1 cellular context compared by ENCODE assay signal in the genomic region with DNA sequence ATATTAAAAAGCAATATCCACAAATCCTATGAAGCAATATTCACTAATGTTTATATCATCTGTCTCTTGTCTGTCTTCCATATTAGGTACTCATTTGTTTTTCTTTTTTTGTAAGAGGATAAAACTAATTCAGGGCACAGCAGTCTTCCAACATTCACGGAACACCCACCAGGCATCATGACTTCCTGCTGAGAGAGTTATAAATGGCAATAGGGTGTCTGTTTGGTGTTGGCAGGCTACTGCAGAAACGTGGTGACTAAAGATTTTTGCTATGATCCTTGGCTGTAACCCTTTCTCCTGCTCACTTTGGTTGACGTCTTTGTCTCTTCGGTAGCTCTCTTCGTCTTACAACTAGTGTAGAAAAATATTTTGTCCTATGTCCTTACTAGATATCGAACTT.
TF ChIP-seq lines count a peak whose summit lies in the region.

No MANE protein-coding gene starts in this region.

TF ChIP-seq in HCT116, 20 proteins besides CTCF, POLR2A, EP300 and RAD21 (continued from another document):
- no peak for TF ChIP-seq REST (IDR thresholded peaks at IDR 0.05; ENCODE audit: low read depth)
- no peak for TF ChIP-seq EZH2 (IDR thresholded peaks at IDR 0.05)
- TF ChIP-seq ZNF274 (IDR thresholded peaks at IDR 0.05; ENCODE audit: low read depth, low read length): no peak
- no peak for TF ChIP-seq MAX (IDR thresholded peaks at IDR 0.05)
- TF ChIP-seq, protein P1, sequence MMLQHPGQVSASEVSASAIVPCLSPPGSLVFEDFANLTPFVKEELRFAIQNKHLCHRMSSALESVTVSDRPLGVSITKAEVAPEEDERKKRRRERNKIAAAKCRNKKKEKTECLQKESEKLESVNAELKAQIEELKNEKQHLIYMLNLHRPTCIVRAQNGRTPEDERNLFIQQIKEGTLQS (IDR thresholded peaks at IDR 0.05): no peak
- no peak for TF ChIP-seq SIN3A (IDR thresholded peaks at IDR 0.05; ENCODE audit: low read depth)
